8 cellular contexts compared by ENCODE assay signal in genomic region chr1:23178414-23178813, GRCh38. TPM values are rescaled to one million over a fixed set of nuclear protein-coding genes. Genes with fewer than 3 reads are reported as not detected.
DNase-seq lines count a peak whose midpoint lies in the region; ATAC-seq and TF ChIP-seq lines count a peak whose summit lies in the region.

No MANE protein-coding gene starts in this region.

- no peak for ATAC-seq in naive thymus-derived CD4-positive, alpha-beta T cell
- ATAC-seq in upper lobe of right lung (no peak), HG03280 (IDR thresholded peaks at IDR 0.05; ENCODE audit: unreplicated experiment) (no peak)

- H3K27me3 ChIP-seq in endocrine pancreas (ENCODE audit: control insufficient read depth, insufficient read depth, low read length) (no peaks in the 10 kb centered on the region), upper lobe of right lung (no peaks in the 10 kb centered on the region)
- no peaks in the 10 kb centered on the region for H3K27me3 ChIP-seq in naive thymus-derived CD4-positive, alpha-beta T cell (ENCODE audit: control insufficient read depth in 2 of 2, insufficient read depth in 2 of 2, low read length in 2 of 2)

- H3K9me3 ChIP-seq in endocrine pancreas (ENCODE audit: control insufficient read depth, low read length) (no peaks in the 10 kb centered on the region), upper lobe of right lung (no peaks in the 10 kb centered on the region)
- no peaks in the 10 kb centered on the region for H3K9me3 ChIP-seq in naive thymus-derived CD4-positive, alpha-beta T cell (ENCODE audit: control insufficient read depth in 2 of 3, low read length in 3 of 3)

- no peak overlapping the region for H3K27ac Mint-ChIP-seq in activated naive CD4-positive, alpha-beta T cell treated with anti-CD3 and anti-CD28 coated beads, Interleukin-2, amount 50 U/mL, for 24 hours
- no peak overlapping the region for H3K27ac Mint-ChIP-seq in naive thymus-derived CD4-positive, alpha-beta T cell

- H3K4me3 Mint-ChIP-seq in activated naive CD4-positive, alpha-beta T cell treated with anti-CD3 and anti-CD28 coated beads, Interleukin-2, amount 50 U/mL, for 24 hours = peak overlapping the region; percentile 77
- peak overlapping the region in 9 of 10 donors; percentile 12 to 80 (median 71) for H3K4me3 Mint-ChIP-seq in naive thymus-derived CD4-positive, alpha-beta T cell

- no peaks in the 10 kb centered on the region for H3K9me3 Mint-ChIP-seq in activated naive CD4-positive, alpha-beta T cell treated with anti-CD3 and anti-CD28 coated beads, Interleukin-2, amount 50 U/mL, for 24 hours
- peaks cover 0 to 6% (median 0%) of the 10 kb centered on the region in 11 donors for H3K9me3 Mint-ChIP-seq in naive thymus-derived CD4-positive, alpha-beta T cell

- H3K36me3 Mint-ChIP-seq in activated naive CD4-positive, alpha-beta T cell treated with anti-CD3 and anti-CD28 coated beads, Interleukin-2, amount 50 U/mL, for 24 hours = no peaks in the 10 kb centered on the region
- peaks cover 0 to 5% (median 0%) of the 10 kb centered on the region in 5 donors for H3K36me3 Mint-ChIP-seq in naive thymus-derived CD4-positive, alpha-beta T cell

- H3K27ac ChIP-seq in naive thymus-derived CD4-positive, alpha-beta T cell (ENCODE audit: low read depth, low read length) = no peak overlapping the region
- H3K27ac ChIP-seq in upper lobe of right lung (peak overlapping the region; percentile 83), RWPE1 (no peak overlapping the region)

- POLR2A ChIA-PET in naive thymus-derived CD4-positive, alpha-beta T cell (lab: Charles Lee) = interaction anchor here (0.9 to 1.4 kb wide), 2 partner anchors 66 to 72 kb away, joined by 3 read pairs; no protein-coding TSS in a partner anchor
- POLR2A ChIA-PET in RWPE1 (lab: Yijun Ruan, JAX; ENCODE audit: low non-redundant PET) = no interaction called here

- H3K36me3 ChIP-seq in endocrine pancreas (ENCODE audit: control insufficient read depth, insufficient read depth, low read length) (no peaks in the 10 kb centered on the region), upper lobe of right lung (no peaks in the 10 kb centered on the region)
- H3K36me3 ChIP-seq in naive thymus-derived CD4-positive, alpha-beta T cell (ENCODE audit: control insufficient read depth in 2 of 3, insufficient read depth in 3 of 3, low read length in 3 of 3) = no peaks in the 10 kb centered on the region

- H3K4me1 ChIP-seq in endocrine pancreas (ENCODE audit: control insufficient read depth, insufficient read depth, low read length) (no peaks in the 10 kb centered on the region), upper lobe of right lung (no peaks in the 10 kb centered on the region)
- H3K4me1 ChIP-seq in naive thymus-derived CD4-positive, alpha-beta T cell (ENCODE audit: control insufficient read depth in 2 of 2, insufficient read depth in 2 of 2, low read length in 2 of 2) = no peaks in the 10 kb centered on the region

- no peak for TF ChIP-seq CTCF in upper lobe of right lung (IDR thresholded peaks at IDR 0.05)
- TF ChIP-seq CTCF in RWPE1 (conservative IDR thresholded peaks at IDR 0.05; ENCODE audit: low read depth) = no peak

- H3K4me1 Mint-ChIP-seq in activated naive CD4-positive, alpha-beta T cell treated with anti-CD3 and anti-CD28 coated beads, Interleukin-2, amount 50 U/mL, for 24 hours = peaks cover 23% of the 10 kb centered on the region
- H3K4me1 Mint-ChIP-seq in naive thymus-derived CD4-positive, alpha-beta T cell = peaks cover 0 to 20% (median 15%) of the 10 kb centered on the region in 7 donors

- H3K4me3 ChIP-seq in endocrine pancreas (ENCODE audit: control insufficient read depth, insufficient read depth, low read length) (peak overlapping the region; percentile 22), upper lobe of right lung (no peak overlapping the region)
- H3K4me3 ChIP-seq in naive thymus-derived CD4-positive, alpha-beta T cell (ENCODE audit: low read length) = no peak overlapping the region

- no peaks in the 10 kb centered on the region for H3K27me3 Mint-ChIP-seq in activated naive CD4-positive, alpha-beta T cell treated with anti-CD3 and anti-CD28 coated beads, Interleukin-2, amount 50 U/mL, for 24 hours
- H3K27me3 Mint-ChIP-seq in naive thymus-derived CD4-positive, alpha-beta T cell = peaks cover 0 to 38% (median 5%) of the 10 kb centered on the region in 5 donors

- CTCF ChIA-PET in naive thymus-derived CD4-positive, alpha-beta T cell (lab: Charles Lee) = interaction anchor here (0.6 to 1.7 kb wide), 2 partner anchors 60 to 79 kb away, joined by 4 to 7 read pairs; no protein-coding TSS in a partner anchor
- CTCF ChIA-PET in RWPE1 (lab: Yijun Ruan, JAX) = interaction anchor here (0.6 to 1.4 kb wide), 6 partner anchors 9 to 480 kb away, joined by 3 to 5 read pairs (median 4); no protein-coding TSS in a partner anchor

- intact Hi-C loops in naive thymus-derived CD4-positive, alpha-beta T cell (cut with micrococcal nuclease) = no loop called here
- intact Hi-C loops in upper lobe of right lung (cut with DNase I) = no loop called here

- no peak for DNase-seq in activated naive CD4-positive, alpha-beta T cell (lab: John Stamatoyannopoulos, UW)
- DNase-seq in naive thymus-derived CD4-positive, alpha-beta T cell = no peak
- no peak for DNase-seq in upper lobe of right lung
- no peak for DNase-seq in RWPE1 (ENCODE audit: low spot score)
- no peak for DNase-seq in occipital lobe (lab: John Stamatoyannopoulos, UW)

- H3K9ac ChIP-seq in endocrine pancreas (ENCODE audit: control insufficient read depth, insufficient read depth, low read length) = no peak overlapping the region

RNA-seq across cellular contexts. Expression of gene LUZP1, which starts 9.8 kb away (rescaled TPM):
- total RNA-seq in naive thymus-derived CD4-positive, alpha-beta T cell = 10 to 100 TPM; 14.8 to 22.9 (median 16.9) TPM
- 10 to 100 TPM; 12.6 to 24.7 TPM for polyA plus RNA-seq in naive thymus-derived CD4-positive, alpha-beta T cell
- total RNA-seq in upper lobe of right lung (36.4 TPM), occipital lobe (5.5 TPM)

RNA-seq across cellular contexts. Expression of gene HTR1D, which starts 38.9 kb away (rescaled TPM):
- total RNA-seq in naive thymus-derived CD4-positive, alpha-beta T cell = not detected
- not detected for polyA plus RNA-seq in naive thymus-derived CD4-positive, alpha-beta T cell
- 0.93 TPM for total RNA-seq in upper lobe of right lung
- not detected for total RNA-seq in occipital lobe
